11 cellular contexts compared by ENCODE assay signal in the genomic region with DNA sequence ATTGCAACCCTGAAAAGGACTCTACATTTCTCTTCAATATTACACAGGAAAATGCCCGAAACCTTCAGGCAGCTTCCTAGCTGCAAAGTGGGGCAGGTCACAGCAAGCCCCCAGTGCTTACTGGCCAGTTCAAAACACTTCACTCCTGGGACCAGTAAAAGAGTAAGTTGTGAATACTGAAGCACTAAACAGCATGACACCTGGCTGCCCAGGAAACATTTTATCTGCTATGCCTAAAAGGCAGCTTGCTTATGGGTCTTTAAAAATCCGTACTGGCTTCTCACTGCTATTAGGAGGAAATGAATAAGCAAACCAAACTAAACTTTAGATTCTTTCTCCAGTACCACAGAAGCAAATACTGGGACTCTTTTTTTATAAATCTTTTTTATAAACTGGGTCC.
DNase-seq lines count a peak whose midpoint lies in the region; ATAC-seq and TF ChIP-seq lines count a peak whose summit lies in the region.
"Had no signal": no experiment of that assay in that cellular context is flagged by ENCODE, and none has a peak within 500 bp of the region (broad histone marks: within the 10 kb centered on the region; RNA-seq: fewer than 3 reads in every experiment).

No MANE protein-coding gene starts in this region.

- H3K4me1 ChIP-seq in left ventricle myocardium inferior, result peaks cover 3% of the 10 kb centered on the region
- no peaks in the 10 kb centered on the region for H3K4me1 ChIP-seq in body of pancreas
- no peaks in the 10 kb centered on the region for H3K4me1 ChIP-seq in uterus

- H3K9me3 ChIP-seq in left ventricle myocardium inferior (replicated peaks), result peaks cover 5% of the 10 kb centered on the region
- H3K9me3 ChIP-seq in body of pancreas, result no peaks in the 10 kb centered on the region
- H3K9me3 ChIP-seq in uterus, result no peaks in the 10 kb centered on the region

- TF ChIP-seq CTCF in WI38 (IDR thresholded peaks at IDR 0.05; ENCODE audit: low read depth, low read length) (no peak), nephron (IDR thresholded peaks at IDR 0.05; ENCODE audit: unreplicated experiment in 3 of 3) (no peak), GM10266 (IDR thresholded peaks at IDR 0.05; ENCODE audit: control insufficient read depth, insufficient read depth, low read depth, missing control alignments) (no peak), left ventricle myocardium inferior (IDR thresholded peaks at IDR 0.05; ENCODE audit: borderline replicate concordance) (no peak), body of pancreas (IDR thresholded peaks at IDR 0.05) (no peak), uterus (IDR thresholded peaks at IDR 0.05) (no peak)

- H3K27ac ChIP-seq in left ventricle myocardium inferior (replicated peaks) (no peak overlapping the region), body of pancreas (no peak overlapping the region), uterus (no peak overlapping the region)

- no peak for ATAC-seq in body of pancreas

- in situ Hi-C loops in G401 (cut with HindIII; ENCODE audit: low sequenced_read_pairs), result no loop called here

- 64 to 73% methylated on average over 2 of the region's 2 CpGs for WGBS in body of pancreas, 2 donors

- H3K27ac Mint-ChIP-seq in nephron, result peak overlapping the region; percentile 82 to 92 (median 87)

- peaks cover 15% of the 10 kb centered on the region for H3K4me1 Mint-ChIP-seq in nephron

- H3K4me3 Mint-ChIP-seq in nephron, result no peak overlapping the region

- TF ChIP-seq POLR2A in body of pancreas (IDR thresholded peaks at IDR 0.05) (no peak), uterus (IDR thresholded peaks at IDR 0.05) (no peak)

- H3K4me3 ChIP-seq in WI38 (ENCODE audit: low read depth, low read length), result peak overlapping the region; percentile 15; the same call in 1 of the 2 replicates
- H3K4me3 ChIP-seq in left ventricle myocardium inferior, result no peak overlapping the region
- H3K4me3 ChIP-seq in body of pancreas, result no peak overlapping the region
- H3K4me3 ChIP-seq in uterus, result no peak overlapping the region
- H3K4me3 ChIP-seq: lung had no signal

- H3K27me3 ChIP-seq in left ventricle myocardium inferior (ENCODE audit: low read depth), result no peaks in the 10 kb centered on the region
- no peaks in the 10 kb centered on the region for H3K27me3 ChIP-seq in body of pancreas
- no peaks in the 10 kb centered on the region for H3K27me3 ChIP-seq in uterus

- peaks cover 4% of the 10 kb centered on the region for H3K27me3 Mint-ChIP-seq in nephron (ENCODE audit: low read depth)

- no peaks in the 10 kb centered on the region for H3K36me3 Mint-ChIP-seq in nephron (ENCODE audit: low read depth)

- DNase-seq in G401 (ENCODE audit: low spot score), result peak; percentile 3
- peak; percentile 81 for DNase-seq in NCI-H146 (lab: John Stamatoyannopoulos, UW)
- DNase-seq in GM10266 (ENCODE audit: extremely low spot score), result no peak
- DNase-seq in left ventricle myocardium inferior, result no peak
- no peak for DNase-seq in body of pancreas
- DNase-seq in uterus, result no peak
- DNase-seq: activated CD4-positive, alpha-beta T cell treated with anti-CD3 and anti-CD28 coated beads for 48 hours; activated effector memory CD4-positive, alpha-beta T cell treated with anti-CD3 and anti-CD28 coated beads, Interleukin-2, amount 50 U/mL, for 16 hours had no signal

- peaks cover 8% of the 10 kb centered on the region for H3K9me3 Mint-ChIP-seq in nephron

- intact Hi-C loops in left ventricle myocardium inferior (cut with micrococcal nuclease), result no loop called here
- intact Hi-C loops in body of pancreas (cut with DNase I), result no loop called here
- intact Hi-C loops in uterus (cut with DNase I; ENCODE audit: low total_unique reads), result no loop called here

- H3K36me3 ChIP-seq in left ventricle myocardium inferior, result no peaks in the 10 kb centered on the region
- no peaks in the 10 kb centered on the region for H3K36me3 ChIP-seq in body of pancreas (replicated peaks in 1 of 2; ENCODE audit: insufficient read depth in 1 of 2, low read depth in 2 of 2)
- H3K36me3 ChIP-seq in uterus, result no peaks in the 10 kb centered on the region

Comparison
In these comparisons a context has a peak if more than half of its experiments do, and no peak if none do; other contexts are left out.
1. DNase-seq: peak in G401 (single experiment) and NCI-H146 (single experiment); none in GM10266 (single experiment), left ventricle myocardium inferior (single experiment), body of pancreas (0 of 4) and uterus (0 of 2).